38 cellular contexts compared by ENCODE assay signal in the genomic region with DNA sequence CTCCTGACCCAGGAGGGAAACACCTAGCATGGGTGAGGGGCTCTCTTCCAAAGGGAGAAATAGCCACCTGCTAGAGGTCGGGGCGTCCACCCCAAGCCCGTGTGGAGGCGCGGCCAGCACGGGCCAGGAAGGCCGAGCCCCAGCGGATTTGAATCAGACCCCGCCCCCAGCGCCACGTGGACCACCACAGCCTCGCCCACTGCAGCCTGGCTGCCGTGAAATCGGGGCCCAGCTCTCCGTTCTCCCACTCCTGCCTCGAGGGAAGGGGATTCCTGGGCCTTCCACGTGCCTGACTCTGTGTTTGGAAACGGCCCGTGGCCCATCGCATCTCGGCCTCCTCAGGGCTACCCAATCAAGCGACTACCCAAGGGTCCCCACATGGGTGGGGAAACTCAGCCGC. TPM values are rescaled to one million over a fixed set of nuclear protein-coding genes. Genes with fewer than 3 reads are reported as not detected.
"Had no signal": no experiment of that assay in that cellular context is flagged by ENCODE, and none has a peak within 500 bp of the region (broad histone marks: within the 10 kb centered on the region; RNA-seq: fewer than 3 reads in every experiment).

No MANE protein-coding gene starts in this region.

- DNase-seq: activated B cell treated with CpG ODN at 0.5 μM for 24 hours; activated CD4-positive, alpha-beta memory T cell treated with anti-CD3 and anti-CD28 coated beads for 36 hours; activated CD4-positive, alpha-beta T cell treated with anti-CD3 and anti-CD28 coated beads for 4 hours; activated CD4-positive, alpha-beta T cell treated with anti-CD3 and anti-CD28 coated beads, Interleukin-2, amount 10 ng/mL, durations not matched to agents 24 days and 14 days; activated CD4-positive, alpha-beta T cell treated with anti-CD3 and anti-CD28 coated beads, Interleukin-2, amount 50 U/mL, for 1 hour; activated CD4-positive, alpha-beta T cell treated with anti-CD3 and anti-CD28 coated beads, Interleukin-2, amount 50 U/mL, for 4 hours; activated CD4-positive, CD25-positive, alpha-beta regulatory T cell treated with anti-CD3 and anti-CD28 coated beads, Interleukin-2, amount 50 U/mL, for 72 hours; activated CD8-positive, alpha-beta memory T cell treated with anti-CD3 and anti-CD28 coated beads, Interleukin-2, amount 50 U/mL, for 4 hours; activated CD8-positive, alpha-beta T cell treated with anti-CD3 and anti-CD28 coated beads for 36 hours; activated effector memory CD4-positive, alpha-beta T cell treated with anti-CD3 and anti-CD28 coated beads, Interleukin-2, amount 50 U/mL, for 16 hours; activated gamma-delta T cell treated with Interleukin-2 at 50 U/mL for 16 hours; activated naive CD4-positive, alpha-beta T cell; activated naive CD4-positive, alpha-beta T cell treated with anti-CD3 and anti-CD28 coated beads for 36 hours; activated naive CD4-positive, alpha-beta T cell treated with anti-CD3 and anti-CD28 coated beads, Interleukin-2, amount 50 U/mL, for 16 hours; activated naive CD8-positive, alpha-beta T cell treated with anti-CD3 and anti-CD28 coated beads for 36 hours; activated T-cell treated with anti-CD3 and anti-CD28 coated beads for 4 hours; activated T-cell treated with anti-CD3 and anti-CD28 coated beads, Interleukin-2, amount 50 U/mL, for 1 hour; activated T-cell treated with anti-CD3 and anti-CD28 coated beads, Interleukin-2, amount 50 U/mL, for 4 hours; activated T-cell treated with anti-CD3 and anti-CD28 coated beads, Interleukin-2, amount 50 U/mL, for 72 hours; adrenal gland; amniotic stem cell; aorta; body of pancreas; brain microvascular endothelial cell; central memory CD4-positive, alpha-beta T cell; T-cell; T-helper 17 cell; T1000 had no signal

- H3K4me1 ChIP-seq: adrenal gland, body of pancreas, breast epithelium had no signal

- ATAC-seq: activated CD8-positive, alpha-beta T cell treated with anti-CD3 and anti-CD28 coated beads for 36 hours; activated naive CD4-positive, alpha-beta T cell treated with anti-CD3 and anti-CD28 coated beads, Interleukin-2, amount 50 U/mL, for 72 hours; activated T-cell treated with anti-CD3 and anti-CD28 coated beads, Interleukin-2, amount 50 U/mL, for 4 hours; activated T-cell treated with anti-CD3 and anti-CD28 coated beads, Interleukin-2, amount 50 U/mL, for 72 hours; activated T-helper 17 cell treated with anti-CD3 and anti-CD28 coated beads, Interleukin-2, amount 50 U/mL, for 72 hours; body of pancreas; T-cell; T-helper 17 cell had no signal

- H3K27ac ChIP-seq: adrenal gland, body of pancreas, brain microvascular endothelial cell, breast epithelium, VCaP had no signal

- H3K9me3 ChIP-seq: adrenal gland, body of pancreas had no signal

- H3K4me3 ChIP-seq: adrenal gland, body of pancreas, breast epithelium had no signal

- H3K36me3 ChIP-seq: adrenal gland, brain microvascular endothelial cell, breast epithelium had no signal

- H3K27me3 ChIP-seq: adrenal gland, body of pancreas, brain microvascular endothelial cell had no signal

RNA-seq across cellular contexts. Expression of gene SLC6A18, which starts 31.6 kb away (rescaled TPM):
- total RNA-seq: activated B cell treated with CpG ODN at 0.5 μM for 24 hours; activated CD4-positive, alpha-beta memory T cell treated with anti-CD3 and anti-CD28 coated beads for 36 hours; activated CD4-positive, alpha-beta T cell treated with anti-CD3 and anti-CD28 coated beads, Interleukin-2, amount 10 ng/mL, durations not matched to agents 24 days and 14 days; activated CD8-positive, alpha-beta memory T cell treated with anti-CD3 and anti-CD28 coated beads for 36 hours; activated CD8-positive, alpha-beta T cell treated with anti-CD3 and anti-CD28 coated beads for 36 hours; activated naive CD4-positive, alpha-beta T cell treated with anti-CD3 and anti-CD28 coated beads for 36 hours; activated naive CD4-positive, alpha-beta T cell treated with anti-CD3 and anti-CD28 coated beads, Interleukin-2, amount 50 U/mL, for 72 hours; activated naive CD8-positive, alpha-beta T cell treated with anti-CD3 and anti-CD28 coated beads for 36 hours; activated T-cell treated with anti-CD3 and anti-CD28 coated beads, Interleukin-2, amount 50 U/mL, for 4 hours; activated T-cell treated with anti-CD3 and anti-CD28 coated beads, Interleukin-2, amount 50 U/mL, for 72 hours; activated T-helper 1 cell treated with anti-CD3 and anti-CD28 coated beads, Interleukin-12 subunit alpha, Interleukin-12 subunit beta, Interleukin-2, Interleukin-4 antibody, amounts not matched to agents 30 ng/mL and 10 ng/mL and 1 ng/mL, durations not matched to agents 14 hours and 24 hours and 36 hours; activated T-helper 17 cell treated with anti-CD3 and anti-CD28 coated beads, Interleukin-2, amount 50 U/mL, for 72 hours; adrenal gland; aorta; astrocyte; body of pancreas; breast epithelium; cardiac septum; T-cell; T-helper 1 cell treated with Interleukin-12 subunit alpha and Interleukin-12 subunit beta and Interleukin-4 antibody, amounts not matched to agents 30 ng/mL and 1 ng/mL, for 36 hours; T-helper 17 cell; T-helper 2 cell treated with Interferon-gamma antibody and Interleukin-4, amounts not matched to agents 100 ng/mL and 5 ng/mL, for 36 hours had no signal
- polyA plus RNA-seq: adrenal gland, aorta had no signal

RNA-seq across cellular contexts. Expression of gene TERT, which starts 38.1 kb away (rescaled TPM):
- total RNA-seq: aorta, body of pancreas, cardiac septum had no signal
- polyA plus RNA-seq: adrenal gland, aorta had no signal

RNA-seq across cellular contexts. Expression of gene SLC6A19, which starts 55.4 kb away (rescaled TPM):
- total RNA-seq: activated B cell treated with CpG ODN at 0.5 μM for 24 hours; activated CD4-positive, alpha-beta memory T cell treated with anti-CD3 and anti-CD28 coated beads for 36 hours; activated CD4-positive, alpha-beta T cell treated with anti-CD3 and anti-CD28 coated beads, Interleukin-2, amount 10 ng/mL, durations not matched to agents 24 days and 14 days; activated CD8-positive, alpha-beta memory T cell treated with anti-CD3 and anti-CD28 coated beads for 36 hours; activated CD8-positive, alpha-beta T cell treated with anti-CD3 and anti-CD28 coated beads for 36 hours; activated naive CD4-positive, alpha-beta T cell treated with anti-CD3 and anti-CD28 coated beads for 36 hours; activated naive CD4-positive, alpha-beta T cell treated with anti-CD3 and anti-CD28 coated beads, Interleukin-2, amount 50 U/mL, for 72 hours; activated naive CD8-positive, alpha-beta T cell treated with anti-CD3 and anti-CD28 coated beads for 36 hours; activated T-cell treated with anti-CD3 and anti-CD28 coated beads, Interleukin-2, amount 50 U/mL, for 72 hours; activated T-helper 1 cell treated with anti-CD3 and anti-CD28 coated beads, Interleukin-12 subunit alpha, Interleukin-12 subunit beta, Interleukin-2, Interleukin-4 antibody, amounts not matched to agents 30 ng/mL and 10 ng/mL and 1 ng/mL, durations not matched to agents 14 hours and 24 hours and 36 hours; activated T-helper 17 cell treated with anti-CD3 and anti-CD28 coated beads, Interleukin-2, amount 50 U/mL, for 72 hours; adrenal gland; astrocyte; breast epithelium; T-helper 1 cell treated with Interleukin-12 subunit alpha and Interleukin-12 subunit beta and Interleukin-4 antibody, amounts not matched to agents 30 ng/mL and 1 ng/mL, for 36 hours; T-helper 17 cell; T-helper 2 cell treated with Interferon-gamma antibody and Interleukin-4, amounts not matched to agents 100 ng/mL and 5 ng/mL, for 36 hours had no signal
- polyA plus RNA-seq: adrenal gland had no signal
